Comparison of ENCODE assay signal across 24 cellular contexts in genomic region chr17:72253597-72253996, GRCh38.
DNase-seq lines count a peak whose midpoint lies in the region; ATAC-seq and FAIRE-seq lines count a peak whose summit lies in the region.
"Had no signal": no experiment of that assay in that cellular context is flagged by ENCODE, and none has a peak within 500 bp of the region (broad histone marks: within the 10 kb centered on the region; RNA-seq: fewer than 3 reads in every experiment).

No MANE protein-coding gene starts in this region.

- peak; percentile 59 for ATAC-seq in HG03432 (IDR thresholded peaks at IDR 0.05; ENCODE audit: unreplicated experiment)
- ATAC-seq in GM19467 (IDR thresholded peaks at IDR 0.05; ENCODE audit: unreplicated experiment): no peak
- ATAC-seq: CD8-positive, alpha-beta T cell; GM12878 had no signal

- no peaks in the 10 kb centered on the region for H3K79me2 ChIP-seq in Karpas-422 (ENCODE audit: low read length)

- no peaks in the 10 kb centered on the region for H3K9me3 ChIP-seq in Karpas-422 (ENCODE audit: low read length)
- H3K9me3 ChIP-seq: Caco-2 had no signal

- H3K4me1 ChIP-seq in Karpas-422 (ENCODE audit: low read length): peaks cover 27% of the 10 kb centered on the region
- H3K4me1 ChIP-seq: BLaER1 treated with 17β-estradiol and CSF1 and Interleukin-3, amounts not matched to agents 10 nM and 100 nM; Caco-2 had no signal

- DNase-seq in Karpas-422: peak; percentile 62
- DNase-seq in urothelium cell line (ENCODE audit: low spot score): no peak
- DNase-seq in DMS153 treated with DMSO at 0.1 percent for 48 hours (lab: John Stamatoyannopoulos, UW; ENCODE audit: unreplicated experiment): no peak
- no peak for DNase-seq in NCI-H82 (lab: John Stamatoyannopoulos, UW)
- DNase-seq: 8988T; AML-193; Caco-2; Calu3; CD4-positive, alpha-beta T cell; CD8-positive, alpha-beta T cell; DMS53; DMS79; DND-41; EL; GDM1 had no signal

- no peaks in the 10 kb centered on the region for H3K27me3 ChIP-seq in Karpas-422 (ENCODE audit: low read length)
- H3K27me3 ChIP-seq: BLaER1 treated with 17β-estradiol and CSF1 and Interleukin-3, amounts not matched to agents 10 nM and 100 nM had no signal

- H3K9ac ChIP-seq in Karpas-422 (ENCODE audit: low read length): peak overlapping the region; percentile 32
- H3K9ac ChIP-seq: BLaER1 treated with 17β-estradiol and CSF1 and Interleukin-3, amounts not matched to agents 10 nM and 100 nM had no signal

- peak overlapping the region; percentile 79 for H3K27ac ChIP-seq in Karpas-422 (ENCODE audit: low read length)
- H3K27ac ChIP-seq: BLaER1 treated with 17β-estradiol and CSF1 and Interleukin-3, amounts not matched to agents 10 nM and 100 nM; C4-2B had no signal

- no peaks in the 10 kb centered on the region for H4K20me1 ChIP-seq in Karpas-422 (ENCODE audit: insufficient read depth, low read depth, low read length)
- H4K20me1 ChIP-seq: BLaER1 treated with 17β-estradiol and CSF1 and Interleukin-3, amounts not matched to agents 10 nM and 100 nM had no signal

- peak overlapping the region; percentile 15; the same call in 1 of the 2 replicates for H3K4me3 ChIP-seq in Karpas-422 (ENCODE audit: low read length)
- H3K4me3 ChIP-seq: BLaER1 treated with 17β-estradiol and CSF1 and Interleukin-3, amounts not matched to agents 10 nM and 100 nM; GM12878 had no signal

- H3K9me2 ChIP-seq in Karpas-422 (replicated peaks; ENCODE audit: insufficient read depth, low read length): no peaks in the 10 kb centered on the region

- peak overlapping the region; percentile 54 for H3K4me2 ChIP-seq in Karpas-422 (ENCODE audit: low read depth, low read length, poor library complexity, severe bottlenecking)
- H3K4me2 ChIP-seq: BLaER1 treated with 17β-estradiol and CSF1 and Interleukin-3, amounts not matched to agents 10 nM and 100 nM had no signal

- H2AFZ ChIP-seq in Karpas-422 (ENCODE audit: low read length): peak overlapping the region; percentile 24; the same call in 1 of the 2 replicates

- FAIRE-seq in urothelium cell line (lab: Jason Lieb, UNC): peak; percentile 82
- FAIRE-seq: A204.1, D721Med, GM12878, GM12892, GM18507 had no signal

- no peaks in the 10 kb centered on the region for H3K36me3 ChIP-seq in Karpas-422 (ENCODE audit: insufficient read depth, low read length)
- H3K36me3 ChIP-seq: BLaER1 treated with 17β-estradiol and CSF1 and Interleukin-3, amounts not matched to agents 10 nM and 100 nM had no signal
